19 cellular contexts compared by ENCODE assay signal in the genomic region with DNA sequence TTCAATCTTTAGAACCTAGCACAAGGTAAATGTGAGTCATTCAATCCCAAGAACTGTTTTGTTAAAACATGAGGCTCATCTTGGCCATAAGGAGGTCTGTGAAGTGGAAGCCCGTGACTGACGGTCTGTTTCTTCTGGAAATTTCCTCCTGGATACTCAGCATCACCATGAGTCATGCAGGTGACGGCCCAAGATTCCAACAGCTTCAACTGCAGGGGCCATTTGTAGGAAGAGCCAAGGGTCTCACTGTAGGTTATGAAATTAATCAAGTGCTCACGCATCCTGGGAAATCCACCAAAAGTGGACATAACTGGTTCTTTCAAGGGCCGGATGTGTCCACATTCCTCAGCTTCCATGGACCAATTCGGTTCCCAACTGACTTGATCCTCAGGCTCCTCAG.
"Had no signal": no experiment of that assay in that cellular context is flagged by ENCODE, and none has a peak within 500 bp of the region (broad histone marks: within the 10 kb centered on the region; RNA-seq: fewer than 3 reads in every experiment).

No MANE protein-coding gene starts in this region.

- DNase-seq: activated CD4-positive, alpha-beta memory T cell treated with anti-CD3 and anti-CD28 coated beads, Interleukin-2, amount 10 ng/mL, durations not matched to agents 7 days and 5 days; activated CD4-positive, alpha-beta T cell treated with anti-CD3 and anti-CD28 coated beads for 36 hours; activated gamma-delta T cell; erythroblast; gastrocnemius medialis; kidney; left ventricle myocardium inferior; mammary epithelial cell; pancreas; stimulated activated naive CD4-positive, alpha-beta T cell treated with Interleukin-2 at 50 U/mL for 16 hours; SW 1271; uterus had no signal

- ATAC-seq: gastrocnemius medialis, pancreas, sciatic nerve, WTC11 had no signal

- H3K27me3 ChIP-seq: cardiac muscle cell, gastrocnemius medialis, pancreas, spleen, tibial nerve, uterus had no signal

- H3K9me3 ChIP-seq: gastrocnemius medialis, left ventricle myocardium inferior, pancreas, spleen, tibial nerve, uterus had no signal

- H3K4me1 ChIP-seq: left ventricle myocardium inferior, pancreas, spleen, tibial nerve, uterus had no signal

- H3K27ac Mint-ChIP-seq: activated CD4-positive, alpha-beta T cell treated with anti-CD3 and anti-CD28 coated beads for 36 hours had no signal

- H3K4me3 ChIP-seq: cardiac muscle cell, gastrocnemius medialis, left ventricle myocardium inferior, pancreas, spleen, tibial nerve, uterus had no signal

- H3K27ac ChIP-seq: cardiac muscle cell, gastrocnemius medialis, left ventricle myocardium inferior, pancreas, tibial nerve, uterus had no signal

- H3K27me3 Mint-ChIP-seq: activated CD4-positive, alpha-beta memory T cell treated with anti-CD3 and anti-CD28 coated beads, Interleukin-2, amount 10 ng/mL, durations not matched to agents 7 days and 5 days; activated CD4-positive, alpha-beta T cell treated with anti-CD3 and anti-CD28 coated beads for 36 hours; activated naive CD8-positive, alpha-beta T cell; activated T-cell treated with anti-CD3 and anti-CD28 coated beads, Interleukin-2, amount 50 U/mL, for 24 hours had no signal

- H3K4me1 Mint-ChIP-seq: WTC11 had no signal

- H3K36me3 ChIP-seq: uterus had no signal

- H3K4me3 Mint-ChIP-seq: activated CD4-positive, alpha-beta memory T cell treated with anti-CD3 and anti-CD28 coated beads, Interleukin-2, amount 10 ng/mL, durations not matched to agents 7 days and 5 days; activated CD4-positive, alpha-beta T cell treated with anti-CD3 and anti-CD28 coated beads for 36 hours; activated T-cell treated with anti-CD3 and anti-CD28 coated beads, Interleukin-2, amount 50 U/mL, for 24 hours; WTC11 had no signal

- H3K9me3 Mint-ChIP-seq: activated CD4-positive, alpha-beta memory T cell treated with anti-CD3 and anti-CD28 coated beads, Interleukin-2, amount 10 ng/mL, durations not matched to agents 7 days and 5 days; activated T-cell treated with anti-CD3 and anti-CD28 coated beads, Interleukin-2, amount 50 U/mL, for 24 hours; WTC11 had no signal
